In the genomic region with DNA sequence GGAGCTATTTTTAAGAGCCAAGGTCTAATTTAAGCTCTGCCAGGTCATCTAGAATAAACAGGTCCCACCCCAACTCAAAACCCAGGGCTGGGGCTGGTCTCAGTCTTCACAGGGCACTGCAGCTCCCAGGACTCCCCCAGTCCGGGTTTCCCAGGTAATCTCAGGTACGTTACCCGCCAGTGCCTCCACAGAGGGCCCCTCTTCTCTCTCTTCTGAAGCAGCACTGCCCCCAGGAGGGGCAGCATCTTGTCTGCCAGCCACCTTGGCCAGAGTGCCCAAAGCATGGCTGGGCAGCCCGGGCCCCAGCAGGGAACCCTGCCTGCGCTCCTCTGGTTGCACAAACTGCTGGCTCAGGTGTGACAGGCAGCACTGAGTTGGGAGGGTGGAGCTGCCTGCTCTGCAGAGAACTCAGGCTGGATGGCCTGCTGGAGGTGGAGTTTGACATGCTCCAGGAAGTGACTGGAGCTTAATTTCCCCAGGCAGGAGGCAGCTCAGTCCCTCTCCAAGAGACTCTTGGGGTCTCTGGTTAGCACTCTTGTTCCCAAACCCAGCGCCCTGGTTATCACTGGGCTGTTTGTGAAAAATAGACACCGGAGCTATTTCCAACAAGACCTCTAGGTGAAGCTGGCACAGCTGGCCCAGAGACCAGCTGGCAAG, we compare ENCODE assay signal across 1 cellular context.
TF ChIP-seq lines count a peak whose summit lies in the region.

A gene with protein sequence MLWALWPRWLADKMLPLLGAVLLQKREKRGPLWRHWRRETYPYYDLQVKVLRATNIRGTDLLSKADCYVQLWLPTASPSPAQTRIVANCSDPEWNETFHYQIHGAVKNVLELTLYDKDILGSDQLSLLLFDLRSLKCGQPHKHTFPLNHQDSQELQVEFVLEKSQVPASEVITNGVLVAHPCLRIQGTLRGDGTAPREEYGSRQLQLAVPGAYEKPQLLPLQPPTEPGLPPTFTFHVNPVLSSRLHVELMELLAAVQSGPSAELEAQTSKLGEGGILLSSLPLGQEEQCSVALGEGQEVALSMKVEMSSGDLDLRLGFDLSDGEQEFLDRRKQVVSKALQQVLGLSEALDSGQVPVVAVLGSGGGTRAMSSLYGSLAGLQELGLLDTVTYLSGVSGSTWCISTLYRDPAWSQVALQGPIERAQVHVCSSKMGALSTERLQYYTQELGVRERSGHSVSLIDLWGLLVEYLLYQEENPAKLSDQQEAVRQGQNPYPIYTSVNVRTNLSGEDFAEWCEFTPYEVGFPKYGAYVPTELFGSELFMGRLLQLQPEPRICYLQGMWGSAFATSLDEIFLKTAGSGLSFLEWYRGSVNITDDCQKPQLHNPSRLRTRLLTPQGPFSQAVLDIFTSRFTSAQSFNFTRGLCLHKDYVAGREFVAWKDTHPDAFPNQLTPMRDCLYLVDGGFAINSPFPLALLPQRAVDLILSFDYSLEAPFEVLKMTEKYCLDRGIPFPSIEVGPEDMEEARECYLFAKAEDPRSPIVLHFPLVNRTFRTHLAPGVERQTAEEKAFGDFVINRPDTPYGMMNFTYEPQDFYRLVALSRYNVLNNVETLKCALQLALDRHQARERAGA (minus strand): TSS at position 371 of the 657 bp plus-strand sequence. CDS start 87 bp downstream, at position 284.

TF ChIP-seq in GM23338, 12 proteins besides CTCF, POLR2A, EP300 and RAD21:
- TF ChIP-seq, protein P1, sequence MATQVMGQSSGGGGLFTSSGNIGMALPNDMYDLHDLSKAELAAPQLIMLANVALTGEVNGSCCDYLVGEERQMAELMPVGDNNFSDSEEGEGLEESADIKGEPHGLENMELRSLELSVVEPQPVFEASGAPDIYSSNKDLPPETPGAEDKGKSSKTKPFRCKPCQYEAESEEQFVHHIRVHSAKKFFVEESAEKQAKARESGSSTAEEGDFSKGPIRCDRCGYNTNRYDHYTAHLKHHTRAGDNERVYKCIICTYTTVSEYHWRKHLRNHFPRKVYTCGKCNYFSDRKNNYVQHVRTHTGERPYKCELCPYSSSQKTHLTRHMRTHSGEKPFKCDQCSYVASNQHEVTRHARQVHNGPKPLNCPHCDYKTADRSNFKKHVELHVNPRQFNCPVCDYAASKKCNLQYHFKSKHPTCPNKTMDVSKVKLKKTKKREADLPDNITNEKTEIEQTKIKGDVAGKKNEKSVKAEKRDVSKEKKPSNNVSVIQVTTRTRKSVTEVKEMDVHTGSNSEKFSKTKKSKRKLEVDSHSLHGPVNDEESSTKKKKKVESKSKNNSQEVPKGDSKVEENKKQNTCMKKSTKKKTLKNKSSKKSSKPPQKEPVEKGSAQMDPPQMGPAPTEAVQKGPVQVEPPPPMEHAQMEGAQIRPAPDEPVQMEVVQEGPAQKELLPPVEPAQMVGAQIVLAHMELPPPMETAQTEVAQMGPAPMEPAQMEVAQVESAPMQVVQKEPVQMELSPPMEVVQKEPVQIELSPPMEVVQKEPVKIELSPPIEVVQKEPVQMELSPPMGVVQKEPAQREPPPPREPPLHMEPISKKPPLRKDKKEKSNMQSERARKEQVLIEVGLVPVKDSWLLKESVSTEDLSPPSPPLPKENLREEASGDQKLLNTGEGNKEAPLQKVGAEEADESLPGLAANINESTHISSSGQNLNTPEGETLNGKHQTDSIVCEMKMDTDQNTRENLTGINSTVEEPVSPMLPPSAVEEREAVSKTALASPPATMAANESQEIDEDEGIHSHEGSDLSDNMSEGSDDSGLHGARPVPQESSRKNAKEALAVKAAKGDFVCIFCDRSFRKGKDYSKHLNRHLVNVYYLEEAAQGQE (IDR thresholded peaks at IDR 0.05; ENCODE audit: unreplicated experiment): no peak
- TF ChIP-seq STAT1 (IDR thresholded peaks at IDR 0.05; ENCODE audit: unreplicated experiment) (no peak), POLR2AphosphoS5 (IDR thresholded peaks at IDR 0.05; ENCODE audit: low read depth) (no peak), ETS1 (IDR thresholded peaks at IDR 0.05) (no peak), CREB1 (CRISPR knock-in tag; IDR thresholded peaks at IDR 0.05; ENCODE audit: low read depth) (no peak), ZNF462 (CRISPR knock-in tag; IDR thresholded peaks at IDR 0.05) (no peak), ZNF331 (CRISPR knock-in tag; IDR thresholded peaks at IDR 0.05; ENCODE audit: low read depth) (no peak), EZH2 (IDR thresholded peaks at IDR 0.05; ENCODE audit: low read depth, unreplicated experiment) (no peak), EZH2phosphoT487 (IDR thresholded peaks at IDR 0.05; ENCODE audit: unreplicated experiment) (no peak), NANOG (IDR thresholded peaks at IDR 0.05; ENCODE audit: borderline replicate concordance) (no peak), ZNF114 (CRISPR knock-in tag; IDR thresholded peaks at IDR 0.05) (no peak), JUNB (IDR thresholded peaks at IDR 0.05; ENCODE audit: unreplicated experiment) (no peak)
